Comparison of ENCODE assay signal across 8 cellular contexts in the genomic region with DNA sequence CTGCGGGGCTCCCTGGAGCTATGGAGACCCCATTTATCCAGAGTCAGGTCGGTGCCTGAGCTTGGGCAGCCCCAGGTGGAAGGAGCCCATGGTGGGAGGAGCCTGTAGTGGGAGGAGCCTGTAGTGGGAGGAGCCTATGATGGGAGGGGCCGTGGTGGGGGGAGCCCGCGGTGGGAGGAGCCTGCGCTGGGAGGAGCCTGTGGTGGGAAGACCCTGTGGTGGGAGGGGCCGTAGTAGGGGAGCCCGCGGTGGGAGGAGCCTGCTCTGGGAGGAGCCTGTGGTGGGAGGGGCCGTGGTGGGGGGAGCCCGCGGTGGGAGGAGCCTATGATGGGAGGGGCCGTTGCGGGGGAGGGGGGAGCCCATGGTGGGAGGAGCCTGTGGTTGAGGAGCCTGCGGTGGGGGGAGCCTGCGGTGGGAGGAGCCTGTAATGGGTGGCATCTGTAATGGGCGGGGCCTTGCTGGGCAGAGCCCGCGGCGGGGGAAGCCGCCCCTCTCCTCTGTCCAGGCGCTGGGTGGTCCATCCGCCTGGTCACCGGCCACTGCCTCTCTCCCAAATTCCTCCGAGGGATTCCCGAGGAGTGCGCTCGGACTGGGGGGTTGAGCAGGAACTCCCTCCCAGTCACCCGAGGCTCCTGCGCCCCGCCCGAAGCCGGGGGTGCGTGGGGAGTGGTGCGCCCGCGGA. TPM values are rescaled to one million over a fixed set of nuclear protein-coding genes. Genes with fewer than 3 reads are reported as not detected.
DNase-seq lines count a peak whose midpoint lies in the region; ATAC-seq, FAIRE-seq and TF ChIP-seq lines count a peak whose summit lies in the region.

No MANE protein-coding gene starts in this region.

- peak overlapping the region; percentile 55 for H2AFZ ChIP-seq in parathyroid adenoma

- H3K9ac ChIP-seq in parathyroid adenoma, result no peak overlapping the region

- no peaks in the 10 kb centered on the region for H3K9me3 Mint-ChIP-seq in type B pancreatic cell

- H3K4me2 ChIP-seq in parathyroid adenoma (ENCODE audit: low read length), result peak overlapping the region; percentile 70

- POLR2A ChIA-PET in RWPE1 (lab: Yijun Ruan, JAX; ENCODE audit: low non-redundant PET), result interaction anchor here (0.8 to 1.2 kb wide), 3 partner anchors 10 to 15 kb away, joined by 3 to 8 read pairs (median 4); no protein-coding TSS in a partner anchor

- no peaks in the 10 kb centered on the region for H3K27me3 Mint-ChIP-seq in type B pancreatic cell

- H3K79me2 ChIP-seq in parathyroid adenoma, result no peaks in the 10 kb centered on the region

- no peaks in the 10 kb centered on the region for H3K36me3 Mint-ChIP-seq in type B pancreatic cell

- H3K4me1 ChIP-seq in gastroesophageal sphincter, result peaks cover 0 to 23% (median 10%) of the 10 kb centered on the region in 3 donors
- H3K4me1 ChIP-seq in parathyroid adenoma, result peaks cover 4% of the 10 kb centered on the region

- no peak for TF ChIP-seq CTCF in RWPE1 (conservative IDR thresholded peaks at IDR 0.05; ENCODE audit: low read depth)
- no peak for TF ChIP-seq CTCF in gastroesophageal sphincter (IDR thresholded peaks at IDR 0.05)
- no peak for TF ChIP-seq CTCF in parathyroid adenoma (IDR thresholded peaks at IDR 0.05)
- no peak for TF ChIP-seq CTCF in type B pancreatic cell (conservative IDR thresholded peaks at IDR 0.05)

- peak; percentile 86 for FAIRE-seq in HTR-8/SVneo (lab: Jason Lieb, UNC)

- no peaks in the 10 kb centered on the region for H3K9me3 ChIP-seq in gastroesophageal sphincter
- no peaks in the 10 kb centered on the region for H3K9me3 ChIP-seq in parathyroid adenoma (ENCODE audit: control insufficient read depth, low read length)

- peak overlapping the region; percentile 14 for H3K4me3 Mint-ChIP-seq in type B pancreatic cell

- 13% methylated on average over 4 of the region's 37 CpGs; no CpG with 5 or more reads in 1 of the 2 donors for WGBS in gastroesophageal sphincter (ENCODE audit: low coverage in 1 of 2), 2 donors

- H3K27me3 ChIP-seq in gastroesophageal sphincter, result peaks cover 58% of the 10 kb centered on the region
- no peaks in the 10 kb centered on the region for H3K27me3 ChIP-seq in parathyroid adenoma (ENCODE audit: control insufficient read depth, insufficient read depth, low read length)

- no peak for TF ChIP-seq EP300 in gastroesophageal sphincter (IDR thresholded peaks at IDR 0.05)

- DNase-seq in 8988T (peak; percentile 91), HTR-8/SVneo (ENCODE audit: insufficient read length, low spot score) (no peak), RWPE1 (ENCODE audit: low spot score) (peak; percentile 96), activated gamma-delta T cell (lab: John Stamatoyannopoulos, UW) (peak; percentile 88), type B pancreatic cell (ENCODE audit: extremely low spot score, unreplicated experiment) (peak; percentile 89)

- H3K36me3 ChIP-seq in gastroesophageal sphincter, result peaks cover 0 to 8% of the 10 kb centered on the region in 2 donors
- H3K36me3 ChIP-seq in parathyroid adenoma (ENCODE audit: control insufficient read depth, insufficient read depth, low read length), result no peaks in the 10 kb centered on the region

- CTCF ChIA-PET in RWPE1 (lab: Yijun Ruan, JAX), result interaction anchor here (0.7 to 1.8 kb wide), 3 partner anchors 15 to 504 kb away, joined by 4 to 9 read pairs (median 7); no protein-coding TSS in a partner anchor

- H3K27ac ChIP-seq in RWPE1 (peak overlapping the region; percentile 63), gastroesophageal sphincter (peak overlapping the region in 1 of 4 donors; percentile 63), parathyroid adenoma (no peak overlapping the region)

- ATAC-seq in GM18868 (IDR thresholded peaks at IDR 0.05; ENCODE audit: unreplicated experiment) (peak; percentile 38), gastroesophageal sphincter (peak; percentile 72)

- H3K4me1 Mint-ChIP-seq in type B pancreatic cell (ENCODE audit: unreplicated experiment), result peaks cover 3% of the 10 kb centered on the region

- H3K4me3 ChIP-seq in gastroesophageal sphincter (peak overlapping the region; percentile 26 to 61), parathyroid adenoma (ENCODE audit: low read depth, low read length) (peak overlapping the region; percentile 18)

- no peak for TF ChIP-seq POLR2A in gastroesophageal sphincter (IDR thresholded peaks at IDR 0.05)

- no peak overlapping the region for H3K27ac Mint-ChIP-seq in type B pancreatic cell

RNA-seq across cellular contexts. Expression of a gene that starts 0.6 kb away (rescaled TPM):
- total RNA-seq in gastroesophageal sphincter (under 1 TPM in 1 of 4 donors, not detected in 3; 0.27 TPM), type B pancreatic cell (ENCODE audit: low replicate concordance) (0.52 and 1.4 TPM in 2 replicates)

RNA-seq across cellular contexts. Expression of a gene that starts 5.8 kb away (rescaled TPM):
- total RNA-seq in gastroesophageal sphincter (not detected), type B pancreatic cell (ENCODE audit: low replicate concordance) (not detected in 2 replicates)

RNA-seq across cellular contexts. Expression of a gene that starts 16.2 kb away (rescaled TPM):
- total RNA-seq in gastroesophageal sphincter (1 to 10 TPM in 1 of 4 donors, under 1 TPM in 2, not detected in 1; 0.13 to 2.1 (median 0.42) TPM), type B pancreatic cell (ENCODE audit: low replicate concordance) (0.12 and 0.21 TPM in 2 replicates)

RNA-seq across cellular contexts. Expression of a gene that starts 20.6 kb away (rescaled TPM):
- total RNA-seq in gastroesophageal sphincter (10 to 100 TPM; 14.2 to 22.2 (median 20.2) TPM), type B pancreatic cell (ENCODE audit: low replicate concordance) (24.2 and 43.1 TPM in 2 replicates)

RNA-seq across cellular contexts. Expression of a gene that starts 32.8 kb away (rescaled TPM):
- total RNA-seq in gastroesophageal sphincter (100 to 1,000 TPM; 114 to 256 (median 162) TPM), type B pancreatic cell (ENCODE audit: low replicate concordance) (280 and 422 TPM in 2 replicates)
